ENCODE assay signal across 8 cellular contexts in genomic region chr10:8050561-8051108, GRCh38. TPM values are rescaled to one million over a fixed set of nuclear protein-coding genes. Genes with fewer than 3 reads are reported as not detected.
A peak's percentile ranks its signal among the peaks of the same experiment; 100 is the strongest.
DNase-seq lines count a peak whose midpoint lies in the region; ATAC-seq and TF ChIP-seq lines count a peak whose summit lies in the region.

No MANE protein-coding gene starts in this region.

- peak overlapping the region; percentile 34 to 63 (median 46) for H3K4me3 ChIP-seq in stomach

- no peaks in the 10 kb centered on the region for H3K9me3 ChIP-seq in stomach

- CTCF ChIA-PET in activated CD4-positive, alpha-beta T cell treated with anti-CD3 and anti-CD28 coated beads for 36 hours (lab: Charles Lee): interaction anchor here (0.5 to 0.8 kb wide), 2 partner anchors 9 to 134 kb away, joined by 3 read pairs; no protein-coding TSS in a partner anchor
- CTCF ChIA-PET in GM10248 (lab: Yijun Ruan, JAX): no interaction called here

- intact Hi-C loops in activated CD4-positive, alpha-beta T cell treated with anti-CD3 and anti-CD28 coated beads for 36 hours (cut with DNase I, micrococcal nuclease): loop anchor here (1.0 to 10.0 kb wide), 10 partner anchors 14 to 1848 kb away; partner anchors contain the start of gene PFKFB3 (in 1 of the 2)
- intact Hi-C loops in stomach (cut with DNase I; ENCODE audit: low total_unique reads): no loop called here

- H3K36me3 ChIP-seq in stomach: no peaks in the 10 kb centered on the region

- no peak for TF ChIP-seq POLR2A in stomach (IDR thresholded peaks at IDR 0.05)

- H3K36me3 Mint-ChIP-seq in activated CD4-positive, alpha-beta T cell treated with anti-CD3 and anti-CD28 coated beads for 36 hours (ENCODE audit: low read depth): peaks cover 3% of the 10 kb centered on the region
- peaks cover 2 to 12% of the 10 kb centered on the region in 2 donors for H3K36me3 Mint-ChIP-seq in activated T-cell treated with anti-CD3 and anti-CD28 coated beads, Interleukin-2, amount 50 U/mL, for 72 hours (ENCODE audit: insufficient read depth in 2 of 2)
- H3K36me3 Mint-ChIP-seq in immature natural killer cell: no peaks in the 10 kb centered on the region

- TF ChIP-seq CTCF in stomach (IDR thresholded peaks at IDR 0.05): no peak
- TF ChIP-seq CTCF in GM10248 (IDR thresholded peaks at IDR 0.05; ENCODE audit: control extremely low read depth, extremely low read depth, low read depth, missing control alignments): no peak

- no peak overlapping the region for H3K27ac ChIP-seq in stomach

- TF ChIP-seq EP300 in stomach (IDR thresholded peaks at IDR 0.05): no peak

- H3K4me3 Mint-ChIP-seq in activated CD4-positive, alpha-beta T cell treated with anti-CD3 and anti-CD28 coated beads for 36 hours: peak overlapping the region; percentile 59
- H3K4me3 Mint-ChIP-seq in activated T-cell treated with anti-CD3 and anti-CD28 coated beads, Interleukin-2, amount 50 U/mL, for 72 hours: peak overlapping the region; percentile 80 to 86
- peak overlapping the region; percentile 63 to 82 (median 66) for H3K4me3 Mint-ChIP-seq in immature natural killer cell

- no peak overlapping the region for H3K27ac Mint-ChIP-seq in activated CD4-positive, alpha-beta T cell treated with anti-CD3 and anti-CD28 coated beads for 36 hours
- peak overlapping the region; percentile 54 for H3K27ac Mint-ChIP-seq in activated T-cell treated with anti-CD3 and anti-CD28 coated beads, Interleukin-2, amount 50 U/mL, for 72 hours
- H3K27ac Mint-ChIP-seq in immature natural killer cell: peak overlapping the region in 2 of 6 donors; percentile 30 to 44

- ATAC-seq in activated CD4-positive, alpha-beta T cell treated with anti-CD3 and anti-CD28 coated beads for 36 hours: no peak
- ATAC-seq in activated T-cell treated with anti-CD3 and anti-CD28 coated beads, Interleukin-2, amount 50 U/mL, for 72 hours (replicated peaks in 1 of 2): no peak
- no peak for ATAC-seq in HG02870 (IDR thresholded peaks at IDR 0.05; ENCODE audit: unreplicated experiment)

- POLR2A ChIA-PET in activated CD4-positive, alpha-beta T cell treated with anti-CD3 and anti-CD28 coated beads for 36 hours (lab: Charles Lee): no interaction called here
- POLR2A ChIA-PET in GM10248 (lab: Yijun Ruan, JAX): no interaction called here

- peaks cover 64 to 86% (median 74%) of the 10 kb centered on the region in 4 donors for H3K4me1 ChIP-seq in stomach

- H3K4me1 Mint-ChIP-seq in activated CD4-positive, alpha-beta T cell treated with anti-CD3 and anti-CD28 coated beads for 36 hours: peaks cover 52% of the 10 kb centered on the region
- H3K4me1 Mint-ChIP-seq in activated T-cell treated with anti-CD3 and anti-CD28 coated beads, Interleukin-2, amount 50 U/mL, for 72 hours (ENCODE audit: low read depth): peaks cover 51% of the 10 kb centered on the region
- peaks cover 43 to 57% of the 10 kb centered on the region in 2 donors for H3K4me1 Mint-ChIP-seq in immature natural killer cell

- peaks cover 79 to 100% (median 100%) of the 10 kb centered on the region in 3 donors for H3K27me3 ChIP-seq in stomach

- peaks cover 46% of the 10 kb centered on the region for H3K27me3 Mint-ChIP-seq in activated CD4-positive, alpha-beta T cell treated with anti-CD3 and anti-CD28 coated beads for 36 hours
- peaks cover 43% of the 10 kb centered on the region for H3K27me3 Mint-ChIP-seq in activated T-cell treated with anti-CD3 and anti-CD28 coated beads, Interleukin-2, amount 50 U/mL, for 72 hours (ENCODE audit: low read depth)
- peaks cover 54 to 83% (median 73%) of the 10 kb centered on the region in 3 donors for H3K27me3 Mint-ChIP-seq in immature natural killer cell (ENCODE audit: low read depth in 3 of 3)

- peak; percentile 60 for DNase-seq in activated CD4-positive, alpha-beta T cell treated with anti-CD3 and anti-CD28 coated beads for 36 hours
- no peak for DNase-seq in activated CD4-positive, alpha-beta T cell treated with anti-CD3 and anti-CD28 coated beads, Interleukin-2, amount 50 U/mL, for 4 hours
- DNase-seq in activated T-cell treated with anti-CD3 and anti-CD28 coated beads, Interleukin-2, amount 50 U/mL, for 72 hours: peak in 1 of 2 donors; percentile 47
- no peak for DNase-seq in immature natural killer cell
- peak; percentile 42 for DNase-seq in stomach
- no peak for DNase-seq in GM10248 (ENCODE audit: extremely low spot score)
- DNase-seq in NCI-H1930 (lab: John Stamatoyannopoulos, UW): no peak

- WGBS in stomach, 5 donors: 1 to 3% (median 1%) methylated on average over 17 to 58 of the region's 59 CpGs

- no peaks in the 10 kb centered on the region for H3K9me3 Mint-ChIP-seq in activated CD4-positive, alpha-beta T cell treated with anti-CD3 and anti-CD28 coated beads for 36 hours (ENCODE audit: low read depth)
- no peaks in the 10 kb centered on the region for H3K9me3 Mint-ChIP-seq in activated T-cell treated with anti-CD3 and anti-CD28 coated beads, Interleukin-2, amount 50 U/mL, for 72 hours
- H3K9me3 Mint-ChIP-seq in immature natural killer cell: peaks cover 0 to 2% (median 0%) of the 10 kb centered on the region in 6 donors

RNA-seq across cellular contexts. Expression of gene GATA3, which starts 3.9 kb away (rescaled TPM):
- 10 to 100 TPM; 23.5 to 30.2 TPM for total RNA-seq in activated CD4-positive, alpha-beta T cell treated with anti-CD3 and anti-CD28 coated beads for 36 hours
- 10 to 100 TPM; 40.4 to 50.2 TPM for total RNA-seq in activated T-cell treated with anti-CD3 and anti-CD28 coated beads, Interleukin-2, amount 50 U/mL, for 72 hours
- polyA plus RNA-seq in immature natural killer cell (10 to 100 TPM; 27.2 to 52.1 (median 36.8) TPM), stomach (under 1 TPM; 0.12 to 0.46 (median 0.18) TPM)
- total RNA-seq in stomach: 1 to 10 TPM in 1 of 5 donors, under 1 TPM in 2, not detected in 2; 0.14 to 1.2 (median 0.18) TPM

Comparison
In these comparisons a context has a peak if more than half of its experiments do, and no peak if none do; other contexts are left out.
1. DNase-seq: peak in activated CD4-positive, alpha-beta T cell treated with anti-CD3 and anti-CD28 coated beads for 36 hours (single experiment) and stomach (single experiment); none in activated CD4-positive, alpha-beta T cell treated with anti-CD3 and anti-CD28 coated beads, Interleukin-2, amount 50 U/mL, for 4 hours (0 of 2), immature natural killer cell (0 of 3), GM10248 (single experiment) and NCI-H1930 (0 of 2).
2. RNA of gene GATA3, which starts 3.9 kb away (total RNA-seq): 40.4 to 50.2 TPM in activated T-cell treated with anti-CD3 and anti-CD28 coated beads, Interleukin-2, amount 50 U/mL, for 72 hours and 23.5 to 30.2 TPM in activated CD4-positive, alpha-beta T cell treated with anti-CD3 and anti-CD28 coated beads for 36 hours; 0.14 to 1.2 TPM in stomach; every median in the first group is over 10 times any median in the second.
3. Peak in every context shown above with its lines, with median percentiles within 50 percentile points of each other: H3K4me3 Mint-ChIP-seq.